Comparison of ENCODE assay signal across 26 cellular contexts in genomic region chr4:54743562-54743961, GRCh38.
"Had no signal": no experiment of that assay in that cellular context is flagged by ENCODE, and none has a peak within 500 bp of the region (broad histone marks: within the 10 kb centered on the region; RNA-seq: fewer than 3 reads in every experiment).

No MANE protein-coding gene starts in this region.

- DNase-seq: stimulated activated CD4-positive, alpha-beta T cell treated with anti-CD3 and anti-CD28 coated beads, Interleukin-2, amount 100 ng/mL, for 48 hours; stimulated activated CD4-positive, alpha-beta T cell treated with anti-CD3 and anti-CD28 coated beads, Interleukin-4, amount 100 ng/mL, for 1 hour; stimulated activated CD4-positive, alpha-beta T cell treated with anti-CD3 and anti-CD28 coated beads, Interleukin-4, amount 100 ng/mL, for 24 hours; stimulated activated CD4-positive, alpha-beta T cell treated with anti-CD3 and anti-CD28 coated beads, Interleukin-4, amount 100 ng/mL, for 4 hours; stimulated activated CD8-positive, alpha-beta memory T cell treated with anti-CD3 and anti-CD28 coated beads, Interleukin-4, amount 100 ng/mL, for 48 hours; stimulated activated naive B cell treated with anti-CD40 and anti-IgM and Interleukin-4, amounts not matched to agents 10 μg/mL and 1 μg/mL and 100 μg/mL, for 72 hours; stimulated activated naive CD4-positive, alpha-beta T cell; stimulated activated naive CD4-positive, alpha-beta T cell treated with Interleukin-2 at 50 U/mL for 16 hours; stimulated activated naive CD8-positive, alpha-beta T cell treated with anti-CD3 and anti-CD28 coated beads, Interleukin-15, amount 100 ng/mL, for 72 hours; stimulated activated naive CD8-positive, alpha-beta T cell treated with anti-CD3 and anti-CD28 coated beads, Interleukin-15, Interleukin-2, amounts not matched to agents 100 U/mL and 50 U/mL, for 24 hours; stomach; substantia nigra; testis; thyroid gland; tibial artery; transverse colon; trophoblast cell; upper lobe of left lung; upper lobe of right lung; uterus had no signal

- ATAC-seq: stimulated activated effector memory CD8-positive, alpha-beta T cell treated with anti-CD3 and anti-CD28 coated beads, Interleukin-12 subunit alpha, Interleukin-12 subunit beta, amount 100 ng/mL, for 72 hours; stimulated activated memory B cell treated with anti-CD40 and anti-IgM and Interleukin-4, amounts not matched to agents 10 μg/mL and 1 μg/mL and 100 μg/mL, for 72 hours; stimulated activated naive B cell treated with anti-CD40 and anti-IgM and Interleukin-4, amounts not matched to agents 10 μg/mL and 1 μg/mL and 100 μg/mL, for 72 hours; stimulated activated naive CD8-positive, alpha-beta T cell treated with anti-CD3 and anti-CD28 coated beads, Interleukin-15, amount 100 ng/mL, for 72 hours; stimulated activated naive CD8-positive, alpha-beta T cell treated with anti-CD3 and anti-CD28 coated beads, Interleukin-15, Interleukin-2, amounts not matched to agents 100 U/mL and 50 U/mL, for 24 hours had no signal

- H3K4me3 ChIP-seq: stomach, suprapubic skin, testis, thoracic aorta, thyroid gland, tibial artery, tibial nerve, transverse colon, upper lobe of left lung, upper lobe of right lung, uterus, vagina had no signal

- H3K27me3 ChIP-seq: stomach, suprapubic skin, testis, thyroid gland, tibial artery, tibial nerve, transverse colon, upper lobe of left lung, upper lobe of right lung, uterus, vagina had no signal

- H3K4me1 ChIP-seq: stomach, suprapubic skin, testis, tibial artery, tibial nerve, transverse colon, upper lobe of left lung, upper lobe of right lung, uterus, vagina had no signal

- H3K27ac ChIP-seq: stomach, suprapubic skin, testis, thoracic aorta, thyroid gland, tibial artery, tibial nerve, transverse colon, upper lobe of left lung, upper lobe of right lung, uterus, vagina had no signal

- H3K36me3 ChIP-seq: stomach, suprapubic skin, thoracic aorta, thyroid gland, tibial nerve, transverse colon, upper lobe of left lung, upper lobe of right lung, uterus, vagina had no signal

- H3K9me3 ChIP-seq: suprapubic skin, testis, thoracic aorta, thyroid gland, tibial artery, tibial nerve, transverse colon, upper lobe of left lung, upper lobe of right lung, uterus, vagina had no signal
